In genomic region chr10:127880557-127880956, GRCh38 we compare ENCODE assay signal across 10 cellular contexts. TPM values are rescaled to one million over a fixed set of nuclear protein-coding genes. Genes with fewer than 3 reads are reported as not detected.
DNase-seq lines count a peak whose midpoint lies in the region; ATAC-seq and TF ChIP-seq lines count a peak whose summit lies in the region.
"Had no signal": no experiment of that assay in that cellular context is flagged by ENCODE, and none has a peak within 500 bp of the region (broad histone marks: within the 10 kb centered on the region; RNA-seq: fewer than 3 reads in every experiment).

No MANE protein-coding gene starts in this region.

- POLR2A ChIA-PET in Caco-2 (lab: Charles Lee): no interaction called here

- TF ChIP-seq POLR2A in adrenal gland (IDR thresholded peaks at IDR 0.05): no peak

- H3K27me3 Mint-ChIP-seq in CD4-positive, CD25-positive, alpha-beta regulatory T cell: peaks cover 5% of the 10 kb centered on the region
- H3K27me3 Mint-ChIP-seq in Caco-2 (ENCODE audit: insufficient read depth, unreplicated experiment): no peaks in the 10 kb centered on the region

- no peak overlapping the region for H3K4me3 ChIP-seq in CD4-positive, CD25-positive, alpha-beta regulatory T cell (ENCODE audit: low read depth, low read length)
- H3K4me3 ChIP-seq in Jurkat, Clone E6-1 (ENCODE audit: low read length): no peak overlapping the region
- H3K4me3 ChIP-seq in adrenal gland (no peak overlapping the region), Caco-2 (ENCODE audit: low read depth, low read length) (no peak overlapping the region)

- H3K27ac ChIP-seq in CD4-positive, CD25-positive, alpha-beta regulatory T cell (ENCODE audit: insufficient read depth, low read length, poor library complexity, severe bottlenecking): no peak overlapping the region
- peak overlapping the region in 3 of 5 donors; percentile 36 to 76 (median 48) for H3K27ac ChIP-seq in adrenal gland

- H3K4me3 Mint-ChIP-seq in CD4-positive, CD25-positive, alpha-beta regulatory T cell: no peak overlapping the region
- no peak overlapping the region for H3K4me3 Mint-ChIP-seq in Caco-2 (ENCODE audit: unreplicated experiment)

- TF ChIP-seq CTCF in adrenal gland (IDR thresholded peaks at IDR 0.05) (no peak), Caco-2 (IDR thresholded peaks at IDR 0.05; ENCODE audit: insufficient read depth in 1 of 2, low read depth in 1 of 2, low read length in 1 of 2, severe bottlenecking in 1 of 2, unreplicated experiment in 1 of 2) (no peak)

- ATAC-seq in CD4-positive, CD25-positive, alpha-beta regulatory T cell (ENCODE audit: low read depth in 2 of 2): peak; percentile 20 to 31
- ATAC-seq in GM21825 (IDR thresholded peaks at IDR 0.05; ENCODE audit: unreplicated experiment) (no peak), HG02938 (IDR thresholded peaks at IDR 0.05; ENCODE audit: unreplicated experiment) (no peak)

- peak overlapping the region; percentile 48 to 86 (median 64) for H3K27ac Mint-ChIP-seq in CD4-positive, CD25-positive, alpha-beta regulatory T cell
- H3K27ac Mint-ChIP-seq in Caco-2 (ENCODE audit: unreplicated experiment): no peak overlapping the region

- no peaks in the 10 kb centered on the region for H3K36me3 Mint-ChIP-seq in CD4-positive, CD25-positive, alpha-beta regulatory T cell
- no peaks in the 10 kb centered on the region for H3K36me3 Mint-ChIP-seq in Caco-2 (ENCODE audit: insufficient read depth, unreplicated experiment)

- BruUV-seq in Caco-2 (replicated peaks; lab: Mats Ljungman, UMichigan): no TSS peak

- WGBS in adrenal gland, 4 donors: 24 to 60% (median 43%) methylated on average over 1 to 2 of the region's 2 CpGs

- no peaks in the 10 kb centered on the region for H3K27me3 ChIP-seq in CD4-positive, CD25-positive, alpha-beta regulatory T cell (ENCODE audit: control insufficient read depth, insufficient read depth, low read length)
- H3K27me3 ChIP-seq in adrenal gland: no peaks in the 10 kb centered on the region
- H3K27me3 ChIP-seq in Caco-2 (replicated peaks; ENCODE audit: control insufficient read depth, insufficient read depth, low read length): no peaks in the 10 kb centered on the region

- H3K9me3 Mint-ChIP-seq in CD4-positive, CD25-positive, alpha-beta regulatory T cell: peaks cover 0 to 2% (median 0%) of the 10 kb centered on the region in 7 donors
- H3K9me3 Mint-ChIP-seq in Caco-2 (ENCODE audit: unreplicated experiment): no peaks in the 10 kb centered on the region

- CTCF ChIA-PET in Caco-2 (lab: Charles Lee): no interaction called here

- intact Hi-C loops in adrenal gland (cut with DNase I) (no loop called here), Caco-2 (cut with micrococcal nuclease; ENCODE audit: unreplicated experiment) (no loop called here)

- DNase-seq in CD4-positive, CD25-positive, alpha-beta regulatory T cell: peak in 1 of 3 donors; percentile 49
- peak; percentile 80 for DNase-seq in Jurkat, Clone E6-1 (ENCODE audit: low read depth, low spot score)
- peak in 3 of 7 donors; percentile 37 to 69 (median 49) for DNase-seq in adrenal gland
- peak; percentile 18 for DNase-seq in mucosa of gallbladder (ENCODE audit: low spot score)
- DNase-seq in SW 1271 (lab: John Stamatoyannopoulos, UW): no peak
- no peak for DNase-seq in Caco-2
- DNase-seq: mesenchymal stem cell, NCI-H1694 treated with DMSO at 0.1 percent for 48 hours had no signal

- H3K4me1 Mint-ChIP-seq in CD4-positive, CD25-positive, alpha-beta regulatory T cell: peaks cover 0 to 17% (median 3%) of the 10 kb centered on the region in 4 donors
- no peaks in the 10 kb centered on the region for H3K4me1 Mint-ChIP-seq in Caco-2 (ENCODE audit: low read depth, unreplicated experiment)

- H3K4me1 ChIP-seq in CD4-positive, CD25-positive, alpha-beta regulatory T cell (ENCODE audit: control insufficient read depth, insufficient read depth, low read length, poor library complexity, severe bottlenecking): peaks cover 12% of the 10 kb centered on the region
- H3K4me1 ChIP-seq in adrenal gland (replicated peaks in 1 of 2) (peaks cover 0 to 6% of the 10 kb centered on the region in 2 donors), Caco-2 (peaks cover 5% of the 10 kb centered on the region)

- no peaks in the 10 kb centered on the region for H3K36me3 ChIP-seq in CD4-positive, CD25-positive, alpha-beta regulatory T cell (ENCODE audit: control insufficient read depth, insufficient read depth, low read length)
- H3K36me3 ChIP-seq in adrenal gland (replicated peaks in 1 of 2) (no peaks in the 10 kb centered on the region), Caco-2 (ENCODE audit: control insufficient read depth, insufficient read depth, low read length) (no peaks in the 10 kb centered on the region)

- H3K9me3 ChIP-seq in CD4-positive, CD25-positive, alpha-beta regulatory T cell (ENCODE audit: control insufficient read depth in 2 of 2, low read length in 2 of 2): no peaks in the 10 kb centered on the region
- H3K9me3 ChIP-seq in adrenal gland (replicated peaks in 1 of 3): no peaks in the 10 kb centered on the region
- no peaks in the 10 kb centered on the region for H3K9me3 ChIP-seq in Caco-2

RNA-seq across cellular contexts. Expression of gene CLRN3, which starts 12.2 kb away (rescaled TPM):
- total RNA-seq in CD4-positive, CD25-positive, alpha-beta regulatory T cell: not detected
- polyA plus RNA-seq in CD4-positive, CD25-positive, alpha-beta regulatory T cell: not detected
- not detected for polyA plus RNA-seq in Jurkat, Clone E6-1 (2012; ENCODE audit: insufficient read depth, insufficient read length)
- under 1 TPM in 2 of 8 donors, not detected in 6; 0.29 to 0.61 TPM for total RNA-seq in adrenal gland
- polyA plus RNA-seq in adrenal gland: not detected
- 40.8 TPM for total RNA-seq in mucosa of gallbladder
- 0.93 and 1.1 TPM in 2 replicates for total RNA-seq in Caco-2 (2022)

RNA-seq across cellular contexts. Expression of gene PTPRE, which starts 26.3 kb away (rescaled TPM):
- 63.9 TPM for total RNA-seq in CD4-positive, CD25-positive, alpha-beta regulatory T cell
- polyA plus RNA-seq in CD4-positive, CD25-positive, alpha-beta regulatory T cell: 10 to 100 TPM; 10.0 to 14.4 (median 12.9) TPM
- 15.6 TPM for polyA plus RNA-seq in Jurkat, Clone E6-1 (2012; ENCODE audit: insufficient read depth, insufficient read length)
- total RNA-seq in adrenal gland: 10 to 100 TPM; 33.3 to 52.8 (median 44.7) TPM
- polyA plus RNA-seq in adrenal gland: 10 to 100 TPM in 2 of 3 donors, 1 to 10 TPM in 1; 7.6 to 36.9 (median 12.2) TPM
- 25.1 TPM for total RNA-seq in mucosa of gallbladder
- total RNA-seq in Caco-2 (2022): 0.46 and 0.50 TPM in 2 replicates

Comparison
In these comparisons a context has a peak if more than half of its experiments do, and no peak if none do; other contexts are left out.
1. ATAC-seq: peak in CD4-positive, CD25-positive, alpha-beta regulatory T cell (2 of 2); none in GM21825 (single experiment) and HG02938 (single experiment).
2. DNase-seq: peak in Jurkat, Clone E6-1 (single experiment) and mucosa of gallbladder (single experiment); none in SW 1271 (0 of 2) and Caco-2 (0 of 2).
3. RNA of gene CLRN3, which starts 12.2 kb away (total RNA-seq): 40.8 TPM in mucosa of gallbladder (single experiment); 0.93 to 1.1 TPM in Caco-2, 0.29 to 0.61 TPM in adrenal gland and not detected in CD4-positive, CD25-positive, alpha-beta regulatory T cell (single experiment); every median in the first group is over 10 times any median in the second.
4. RNA of gene PTPRE, which starts 26.3 kb away (total RNA-seq): 63.9 TPM in CD4-positive, CD25-positive, alpha-beta regulatory T cell (single experiment), 33.3 to 52.8 TPM in adrenal gland and 25.1 TPM in mucosa of gallbladder (single experiment); 0.46 to 0.50 TPM in Caco-2; every median in the first group is over 10 times any median in the second.